Comparison of ENCODE assay signal across 22 cellular contexts in the genomic region with DNA sequence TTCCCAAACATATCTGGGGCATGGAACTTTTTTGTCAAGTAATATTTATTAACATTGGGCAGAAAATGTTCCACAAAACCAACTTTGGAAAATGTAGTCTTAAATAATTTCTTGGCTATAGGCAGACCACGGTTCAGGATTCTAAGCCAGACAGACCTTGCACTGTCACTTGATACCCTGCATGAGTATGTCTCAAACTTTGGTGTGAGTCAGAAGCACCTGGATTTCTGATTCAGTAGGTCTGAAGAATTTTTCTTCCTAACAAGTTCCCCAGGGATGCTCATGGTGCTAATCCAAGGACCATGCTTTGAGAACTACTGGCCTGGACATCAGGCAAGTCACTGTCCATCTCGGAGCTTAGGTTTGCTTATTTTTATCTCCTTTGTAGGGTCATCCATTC.
"Had no signal": no experiment of that assay in that cellular context is flagged by ENCODE, and none has a peak within 500 bp of the region (broad histone marks: within the 10 kb centered on the region; RNA-seq: fewer than 3 reads in every experiment).

No MANE protein-coding gene starts in this region.

- H3K4me3 ChIP-seq: coronary artery, hepatocyte, mucosa of descending colon, right atrium auricular region, tibial artery, uterus had no signal

- H3K4me3 Mint-ChIP-seq: activated CD4-positive, alpha-beta memory T cell treated with anti-CD3 and anti-CD28 coated beads, Interleukin-2, amount 10 ng/mL, durations not matched to agents 7 days and 5 days; activated CD8-positive, alpha-beta memory T cell treated with anti-CD3 and anti-CD28 coated beads, Interleukin-2, amount 10 ng/mL, durations not matched to agents 7 days and 5 days; activated naive CD8-positive, alpha-beta T cell treated with anti-CD3 and anti-CD28 coated beads for 36 hours; naive B cell; neural crest cell; T-helper 2 cell treated with Interferon-gamma antibody and Interleukin-4, amounts not matched to agents 5 μg/mL and 100 μg/mL, for 36 hours; WTC11 had no signal

- H3K4me1 Mint-ChIP-seq: activated CD4-positive, alpha-beta memory T cell treated with anti-CD3 and anti-CD28 coated beads, Interleukin-2, amount 10 ng/mL, durations not matched to agents 7 days and 5 days; activated CD8-positive, alpha-beta memory T cell treated with anti-CD3 and anti-CD28 coated beads, Interleukin-2, amount 10 ng/mL, durations not matched to agents 7 days and 5 days; activated naive CD8-positive, alpha-beta T cell treated with anti-CD3 and anti-CD28 coated beads for 36 hours; naive B cell; neural crest cell; WTC11 had no signal

- H3K9me3 Mint-ChIP-seq: activated CD4-positive, alpha-beta memory T cell treated with anti-CD3 and anti-CD28 coated beads, Interleukin-2, amount 10 ng/mL, durations not matched to agents 7 days and 5 days; T-helper 2 cell treated with Interferon-gamma antibody and Interleukin-4, amounts not matched to agents 5 μg/mL and 100 μg/mL, for 36 hours had no signal

- H3K36me3 ChIP-seq: brain microvascular endothelial cell, right atrium auricular region, tibial artery, uterus had no signal

- DNase-seq: activated CD4-positive, alpha-beta memory T cell treated with anti-CD3 and anti-CD28 coated beads, Interleukin-2, amount 10 ng/mL, durations not matched to agents 7 days and 5 days; activated CD4-positive, alpha-beta T cell treated with anti-CD3 and anti-CD28 coated beads for 4 hours; activated CD8-positive, alpha-beta memory T cell treated with anti-CD3 and anti-CD28 coated beads, Interleukin-2, amount 10 ng/mL, durations not matched to agents 7 days and 5 days; activated naive CD4-positive, alpha-beta T cell; activated naive CD8-positive, alpha-beta T cell treated with anti-CD3 and anti-CD28 coated beads for 36 hours; amniotic stem cell; brain microvascular endothelial cell; kidney; mesenchymal stem cell; mucosa of descending colon; naive B cell; stimulated activated naive CD8-positive, alpha-beta T cell treated with anti-CD3 and anti-CD28 coated beads, Interleukin-15, Interleukin-2, amounts not matched to agents 100 U/mL and 50 U/mL, for 24 hours; substantia nigra; tibial artery; uterus had no signal

- H3K27ac Mint-ChIP-seq: activated CD4-positive, alpha-beta memory T cell treated with anti-CD3 and anti-CD28 coated beads, Interleukin-2, amount 10 ng/mL, durations not matched to agents 7 days and 5 days; activated CD8-positive, alpha-beta memory T cell treated with anti-CD3 and anti-CD28 coated beads, Interleukin-2, amount 10 ng/mL, durations not matched to agents 7 days and 5 days; activated naive CD8-positive, alpha-beta T cell treated with anti-CD3 and anti-CD28 coated beads for 36 hours; naive B cell; progenitor cell of endocrine pancreas; T-helper 2 cell treated with Interferon-gamma antibody and Interleukin-4, amounts not matched to agents 5 μg/mL and 100 μg/mL, for 36 hours; WTC11 had no signal

- H3K4me1 ChIP-seq: right atrium auricular region, uterus had no signal

- H3K27me3 Mint-ChIP-seq: activated CD4-positive, alpha-beta memory T cell treated with anti-CD3 and anti-CD28 coated beads, Interleukin-2, amount 10 ng/mL, durations not matched to agents 7 days and 5 days; activated CD8-positive, alpha-beta memory T cell treated with anti-CD3 and anti-CD28 coated beads, Interleukin-2, amount 10 ng/mL, durations not matched to agents 7 days and 5 days; progenitor cell of endocrine pancreas had no signal

- H3K9me3 ChIP-seq: mucosa of descending colon, right atrium auricular region, tibial artery, uterus had no signal

- ATAC-seq: activated CD8-positive, alpha-beta memory T cell treated with anti-CD3 and anti-CD28 coated beads, Interleukin-2, amount 10 ng/mL, durations not matched to agents 7 days and 5 days; mucosa of descending colon; stimulated activated naive CD8-positive, alpha-beta T cell treated with anti-CD3 and anti-CD28 coated beads, Interleukin-15, Interleukin-2, amounts not matched to agents 100 U/mL and 50 U/mL, for 24 hours; WTC11 had no signal

- H3K27ac ChIP-seq: brain microvascular endothelial cell, coronary artery, hepatocyte, right atrium auricular region, uterus had no signal

- H3K36me3 Mint-ChIP-seq: activated CD8-positive, alpha-beta memory T cell treated with anti-CD3 and anti-CD28 coated beads, Interleukin-2, amount 10 ng/mL, durations not matched to agents 7 days and 5 days; activated naive CD8-positive, alpha-beta T cell treated with anti-CD3 and anti-CD28 coated beads for 36 hours; naive B cell; WTC11 had no signal

- H3K27me3 ChIP-seq: brain microvascular endothelial cell, hepatocyte, right atrium auricular region, tibial artery, uterus had no signal
